ENCODE assay signal across 30 cellular contexts in genomic region chr7:111755388-111755787, GRCh38.
"Had no signal": no experiment of that assay in that cellular context is flagged by ENCODE, and none has a peak within 500 bp of the region (broad histone marks: within the 10 kb centered on the region; RNA-seq: fewer than 3 reads in every experiment).

No MANE protein-coding gene starts in this region.

- H3K4me1 Mint-ChIP-seq: naive thymus-derived CD4-positive, alpha-beta T cell; stimulated activated memory B cell treated with anti-CD40 and anti-IgM and Interleukin-4, amounts not matched to agents 10 μg/mL and 1 μg/mL and 100 μg/mL, for 72 hours had no signal

- H3K27me3 Mint-ChIP-seq: activated naive CD8-positive, alpha-beta T cell had no signal

- H3K9me3 ChIP-seq: esophagus muscularis mucosa, pancreas, psoas muscle, suprapubic skin, transverse colon had no signal

- H3K4me3 ChIP-seq: esophagus muscularis mucosa, pancreas, psoas muscle, smooth muscle cell, suprapubic skin, transverse colon had no signal

- H3K27me3 ChIP-seq: esophagus muscularis mucosa, pancreas, suprapubic skin, transverse colon had no signal

- DNase-seq: activated CD4-positive, alpha-beta T cell treated with anti-CD3 and anti-CD28 coated beads for 4 hours; activated CD4-positive, alpha-beta T cell treated with anti-CD3 and anti-CD28 coated beads, Interleukin-2, amount 50 U/mL, for 4 hours; activated CD8-positive, alpha-beta memory T cell treated with anti-CD3 and anti-CD28 coated beads for 24 hours; activated effector memory CD4-positive, alpha-beta T cell treated with Interleukin-2 at 50 U/mL for 16 hours; activated naive CD4-positive, alpha-beta T cell treated with Interleukin-2 at 50 U/mL for 16 hours; aorta; central memory CD4-positive, alpha-beta T cell; effector CD4-positive, alpha-beta T cell; glutamatergic neuron; left ventricle myocardium superior; mammary epithelial cell; naive thymus-derived CD4-positive, alpha-beta T cell; pancreas; psoas muscle; stimulated activated CD4-positive, alpha-beta T cell treated with anti-CD3 and anti-CD28 coated beads, Interleukin-1b, Interleukin-23, amount 100 ng/mL, for 48 hours; stimulated activated CD4-positive, alpha-beta T cell treated with anti-CD3 and anti-CD28 coated beads, Interleukin-4, amount 100 ng/mL, for 4 hours; stimulated activated CD8-positive, alpha-beta memory T cell treated with anti-CD3 and anti-CD28 coated beads, Interleukin-4, amount 100 ng/mL, for 48 hours; stimulated activated naive CD8-positive, alpha-beta T cell treated with anti-CD3 and anti-CD28 coated beads, Interleukin-15, amount 100 ng/mL, for 72 hours; SW 1271; T-helper 9 cell; transverse colon had no signal

- H3K9me3 Mint-ChIP-seq: mesothelial cell of epicardium; naive thymus-derived CD4-positive, alpha-beta T cell; neural crest cell; stimulated activated memory B cell treated with anti-CD40 and anti-IgM and Interleukin-4, amounts not matched to agents 10 μg/mL and 1 μg/mL and 100 μg/mL, for 72 hours; stimulated activated naive CD8-positive, alpha-beta T cell treated with anti-CD3 and anti-CD28 coated beads, Interleukin-15, amount 100 ng/mL, for 72 hours; T-helper 1 cell treated with Interleukin-12 subunit alpha and Interleukin-12 subunit beta and Interleukin-4 antibody, amounts not matched to agents 30 μg/mL and 1 μg/mL, for 36 hours had no signal

- ATAC-seq: left ventricle myocardium superior; naive thymus-derived CD4-positive, alpha-beta T cell; psoas muscle had no signal

- H3K4me3 Mint-ChIP-seq: activated naive CD8-positive, alpha-beta T cell; dendritic cell treated with granulocyte-macrophage colony-stimulating factor and Interleukin-4, amounts not matched to agents 40 ng/mL and 50 ng/mL, for 4 days; mesothelial cell of epicardium; naive thymus-derived CD4-positive, alpha-beta T cell; neural crest cell; stimulated activated memory B cell treated with anti-CD40 and anti-IgM and Interleukin-4, amounts not matched to agents 10 μg/mL and 1 μg/mL and 100 μg/mL, for 72 hours; stimulated activated naive CD8-positive, alpha-beta T cell treated with anti-CD3 and anti-CD28 coated beads, Interleukin-15, amount 100 ng/mL, for 72 hours; T-helper 1 cell treated with Interleukin-12 subunit alpha and Interleukin-12 subunit beta and Interleukin-4 antibody, amounts not matched to agents 30 μg/mL and 1 μg/mL, for 36 hours had no signal

- H3K36me3 ChIP-seq: transverse colon had no signal

- H3K36me3 Mint-ChIP-seq: activated naive CD8-positive, alpha-beta T cell; naive thymus-derived CD4-positive, alpha-beta T cell; stimulated activated memory B cell treated with anti-CD40 and anti-IgM and Interleukin-4, amounts not matched to agents 10 μg/mL and 1 μg/mL and 100 μg/mL, for 72 hours had no signal

- H3K4me1 ChIP-seq: esophagus muscularis mucosa, pancreas, psoas muscle, suprapubic skin, transverse colon had no signal

- H3K27ac ChIP-seq: pancreas, psoas muscle, suprapubic skin, transverse colon had no signal

- H3K27ac Mint-ChIP-seq: activated naive CD8-positive, alpha-beta T cell; dendritic cell treated with granulocyte-macrophage colony-stimulating factor and Interleukin-4, amounts not matched to agents 40 ng/mL and 50 ng/mL, for 4 days; mesothelial cell of epicardium; naive thymus-derived CD4-positive, alpha-beta T cell; stimulated activated memory B cell treated with anti-CD40 and anti-IgM and Interleukin-4, amounts not matched to agents 10 μg/mL and 1 μg/mL and 100 μg/mL, for 72 hours; stimulated activated naive CD8-positive, alpha-beta T cell treated with anti-CD3 and anti-CD28 coated beads, Interleukin-15, amount 100 ng/mL, for 72 hours; T-helper 1 cell treated with Interleukin-12 subunit alpha and Interleukin-12 subunit beta and Interleukin-4 antibody, amounts not matched to agents 30 μg/mL and 1 μg/mL, for 36 hours had no signal
